Comparison of ENCODE assay signal across 1 cellular context in the genomic region with DNA sequence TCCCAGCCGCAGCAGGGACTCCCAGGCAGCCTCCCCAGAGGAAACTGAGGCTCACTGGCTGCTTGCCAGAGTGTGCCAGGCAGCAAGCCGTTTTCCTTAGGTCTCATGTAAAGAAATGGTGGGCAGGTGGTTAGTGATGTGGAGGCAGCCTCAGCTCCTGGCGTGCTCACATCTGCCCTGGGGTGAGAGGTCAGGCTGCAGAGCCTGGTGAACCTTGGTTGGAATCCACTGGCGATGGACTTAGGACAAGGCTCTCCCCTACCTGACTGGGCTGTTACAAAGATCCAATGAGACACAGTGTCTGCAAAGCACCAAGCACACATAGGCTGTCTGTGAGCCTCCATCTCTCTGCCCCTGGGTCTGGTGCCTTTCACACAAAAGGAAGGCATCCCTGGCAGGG.
A peak's percentile ranks its signal among the peaks of the same experiment; 100 is the strongest.
TF ChIP-seq lines count a peak whose summit lies in the region.

No MANE protein-coding gene starts in this region.

TF ChIP-seq in HepG2, 621 proteins besides CTCF, POLR2A, EP300 and RAD21:
- no peak for TF ChIP-seq ZSCAN31 (CRISPR knock-in tag; IDR thresholded peaks at IDR 0.05; ENCODE audit: low read depth)
- TF ChIP-seq ZNF891 (CRISPR knock-in tag; IDR thresholded peaks at IDR 0.05), result 0 out of 2 replicates have a peak, but pooled peaks have one; percentile 34
- peak; percentile 78 for TF ChIP-seq HNF4A (CRISPR knock-in tag; IDR thresholded peaks at IDR 0.05)
- no peak for TF ChIP-seq RAD51 (IDR thresholded peaks at IDR 0.05; ENCODE audit: borderline replicate concordance)
- TF ChIP-seq BORCS8-MEF2B (CRISPR knock-in tag; IDR thresholded peaks at IDR 0.05), result 0 out of 2 replicates have a peak, but pooled peaks have one; percentile 45
- peak; percentile 18 for TF ChIP-seq TEAD3 (CRISPR knock-in tag; optimal IDR thresholded peaks at IDR 0.05; ENCODE audit: borderline replicate concordance)
- no peak for TF ChIP-seq ZNF788 (CRISPR knock-in tag; IDR thresholded peaks at IDR 0.05; ENCODE audit: borderline replicate concordance)
- TF ChIP-seq PHF21A (CRISPR knock-in tag; IDR thresholded peaks at IDR 0.05), result no peak
- TF ChIP-seq, protein P1, sequence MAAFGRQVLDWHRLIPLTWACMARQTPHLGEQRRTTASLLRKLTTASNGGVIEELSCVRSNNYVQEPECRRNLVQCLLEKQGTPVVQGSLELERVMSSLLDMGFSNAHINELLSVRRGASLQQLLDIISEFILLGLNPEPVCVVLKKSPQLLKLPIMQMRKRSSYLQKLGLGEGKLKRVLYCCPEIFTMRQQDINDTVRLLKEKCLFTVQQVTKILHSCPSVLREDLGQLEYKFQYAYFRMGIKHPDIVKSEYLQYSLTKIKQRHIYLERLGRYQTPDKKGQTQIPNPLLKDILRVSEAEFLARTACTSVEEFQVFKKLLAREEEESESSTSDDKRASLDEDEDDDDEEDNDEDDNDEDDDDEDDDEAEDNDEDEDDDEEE (CRISPR knock-in tag; IDR thresholded peaks at IDR 0.05), result no peak
- TF ChIP-seq, protein P2, sequence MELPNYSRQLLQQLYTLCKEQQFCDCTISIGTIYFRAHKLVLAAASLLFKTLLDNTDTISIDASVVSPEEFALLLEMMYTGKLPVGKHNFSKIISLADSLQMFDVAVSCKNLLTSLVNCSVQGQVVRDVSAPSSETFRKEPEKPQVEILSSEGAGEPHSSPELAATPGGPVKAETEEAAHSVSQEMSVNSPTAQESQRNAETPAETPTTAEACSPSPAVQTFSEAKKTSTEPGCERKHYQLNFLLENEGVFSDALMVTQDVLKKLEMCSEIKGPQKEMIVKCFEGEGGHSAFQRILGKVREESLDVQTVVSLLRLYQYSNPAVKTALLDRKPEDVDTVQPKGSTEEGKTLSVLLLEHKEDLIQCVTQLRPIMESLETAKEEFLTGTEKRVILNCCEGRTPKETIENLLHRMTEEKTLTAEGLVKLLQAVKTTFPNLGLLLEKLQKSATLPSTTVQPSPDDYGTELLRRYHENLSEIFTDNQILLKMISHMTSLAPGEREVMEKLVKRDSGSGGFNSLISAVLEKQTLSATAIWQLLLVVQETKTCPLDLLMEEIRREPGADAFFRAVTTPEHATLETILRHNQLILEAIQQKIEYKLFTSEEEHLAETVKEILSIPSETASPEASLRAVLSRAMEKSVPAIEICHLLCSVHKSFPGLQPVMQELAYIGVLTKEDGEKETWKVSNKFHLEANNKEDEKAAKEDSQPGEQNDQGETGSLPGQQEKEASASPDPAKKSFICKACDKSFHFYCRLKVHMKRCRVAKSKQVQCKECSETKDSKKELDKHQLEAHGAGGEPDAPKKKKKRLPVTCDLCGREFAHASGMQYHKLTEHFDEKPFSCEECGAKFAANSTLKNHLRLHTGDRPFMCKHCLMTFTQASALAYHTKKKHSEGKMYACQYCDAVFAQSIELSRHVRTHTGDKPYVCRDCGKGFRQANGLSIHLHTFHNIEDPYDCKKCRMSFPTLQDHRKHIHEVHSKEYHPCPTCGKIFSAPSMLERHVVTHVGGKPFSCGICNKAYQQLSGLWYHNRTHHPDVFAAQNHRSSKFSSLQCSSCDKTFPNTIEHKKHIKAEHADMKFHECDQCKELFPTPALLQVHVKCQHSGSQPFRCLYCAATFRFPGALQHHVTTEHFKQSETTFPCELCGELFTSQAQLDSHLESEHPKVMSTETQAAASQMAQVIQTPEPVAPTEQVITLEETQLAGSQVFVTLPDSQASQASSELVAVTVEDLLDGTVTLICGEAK (IDR thresholded peaks at IDR 0.05), result no peak
- TF ChIP-seq, protein P2 (CRISPR knock-in tag; IDR thresholded peaks at IDR 0.05), result no peak
- no peak for TF ChIP-seq ERF (CRISPR knock-in tag; IDR thresholded peaks at IDR 0.05)
- no peak for TF ChIP-seq ZNF383 (CRISPR knock-in tag; IDR thresholded peaks at IDR 0.05; ENCODE audit: borderline replicate concordance)
- TF ChIP-seq ZNF501 (CRISPR knock-in tag; IDR thresholded peaks at IDR 0.05), result no peak
- no peak for TF ChIP-seq TOE1 (CRISPR knock-in tag; IDR thresholded peaks at IDR 0.05)
- TF ChIP-seq NCOR1 (IDR thresholded peaks at IDR 0.05; ENCODE audit: borderline replicate concordance, low read length), result 0 out of 2 replicates have a peak, but pooled peaks have one; percentile 30
- TF ChIP-seq NR2C2 (CRISPR knock-in tag; IDR thresholded peaks at IDR 0.05; ENCODE audit: borderline replicate concordance), result peak; percentile 68
- TF ChIP-seq NR2F2 (IDR thresholded peaks at IDR 0.05; ENCODE audit: borderline replicate concordance, low read depth), result peak; percentile 56; the same call in 1 of the 2 replicates
- no peak for TF ChIP-seq NR3C1 (CRISPR knock-in tag; IDR thresholded peaks at IDR 0.05)
- TF ChIP-seq AHR (CRISPR knock-in tag; IDR thresholded peaks at IDR 0.05), result no peak
- TF ChIP-seq NR2F6 (IDR thresholded peaks at IDR 0.05), result peak; percentile 55; the same call in 1 of the 2 replicates
- peak; percentile 57; the same call in 1 of the 2 replicates for TF ChIP-seq NR2F6 (CRISPR knock-in tag; IDR thresholded peaks at IDR 0.05)
- TF ChIP-seq NR2F1 (CRISPR knock-in tag; IDR thresholded peaks at IDR 0.05), result peak; percentile 38 to 48; a peak in 2 of 4 replicates
- TF ChIP-seq CC2D1A (CRISPR knock-in tag; IDR thresholded peaks at IDR 0.05), result no peak
- 0 out of 2 replicates have a peak, but pooled peaks have one; percentile 17 for TF ChIP-seq ZNF331 (CRISPR knock-in tag; IDR thresholded peaks at IDR 0.05)
- TF ChIP-seq MTF1 (CRISPR knock-in tag; IDR thresholded peaks at IDR 0.05), result no peak
- peak; percentile 55; the same call in 1 of the 2 replicates for TF ChIP-seq HNF4G (IDR thresholded peaks at IDR 0.05; ENCODE audit: borderline replicate concordance, low read depth, low read length)
- no peak for TF ChIP-seq HNF4G (CRISPR knock-in tag; IDR thresholded peaks at IDR 0.05; ENCODE audit: borderline replicate concordance, low read depth)
- no peak for TF ChIP-seq HOXA5 (CRISPR knock-in tag; IDR thresholded peaks at IDR 0.05)
- TF ChIP-seq, protein P3, sequence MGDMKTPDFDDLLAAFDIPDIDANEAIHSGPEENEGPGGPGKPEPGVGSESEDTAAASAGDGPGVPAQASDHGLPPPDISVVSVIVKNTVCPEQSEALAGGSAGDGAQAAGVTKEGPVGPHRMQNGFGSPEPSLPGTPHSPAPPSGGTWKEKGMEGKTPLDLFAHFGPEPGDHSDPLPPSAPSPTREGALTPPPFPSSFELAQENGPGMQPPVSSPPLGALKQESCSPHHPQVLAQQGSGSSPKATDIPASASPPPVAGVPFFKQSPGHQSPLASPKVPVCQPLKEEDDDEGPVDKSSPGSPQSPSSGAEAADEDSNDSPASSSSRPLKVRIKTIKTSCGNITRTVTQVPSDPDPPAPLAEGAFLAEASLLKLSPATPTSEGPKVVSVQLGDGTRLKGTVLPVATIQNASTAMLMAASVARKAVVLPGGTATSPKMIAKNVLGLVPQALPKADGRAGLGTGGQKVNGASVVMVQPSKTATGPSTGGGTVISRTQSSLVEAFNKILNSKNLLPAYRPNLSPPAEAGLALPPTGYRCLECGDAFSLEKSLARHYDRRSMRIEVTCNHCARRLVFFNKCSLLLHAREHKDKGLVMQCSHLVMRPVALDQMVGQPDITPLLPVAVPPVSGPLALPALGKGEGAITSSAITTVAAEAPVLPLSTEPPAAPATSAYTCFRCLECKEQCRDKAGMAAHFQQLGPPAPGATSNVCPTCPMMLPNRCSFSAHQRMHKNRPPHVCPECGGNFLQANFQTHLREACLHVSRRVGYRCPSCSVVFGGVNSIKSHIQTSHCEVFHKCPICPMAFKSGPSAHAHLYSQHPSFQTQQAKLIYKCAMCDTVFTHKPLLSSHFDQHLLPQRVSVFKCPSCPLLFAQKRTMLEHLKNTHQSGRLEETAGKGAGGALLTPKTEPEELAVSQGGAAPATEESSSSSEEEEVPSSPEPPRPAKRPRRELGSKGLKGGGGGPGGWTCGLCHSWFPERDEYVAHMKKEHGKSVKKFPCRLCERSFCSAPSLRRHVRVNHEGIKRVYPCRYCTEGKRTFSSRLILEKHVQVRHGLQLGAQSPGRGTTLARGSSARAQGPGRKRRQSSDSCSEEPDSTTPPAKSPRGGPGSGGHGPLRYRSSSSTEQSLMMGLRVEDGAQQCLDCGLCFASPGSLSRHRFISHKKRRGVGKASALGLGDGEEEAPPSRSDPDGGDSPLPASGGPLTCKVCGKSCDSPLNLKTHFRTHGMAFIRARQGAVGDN (CRISPR knock-in tag; IDR thresholded peaks at IDR 0.05), result peak; percentile 57
- TF ChIP-seq, protein P4, sequence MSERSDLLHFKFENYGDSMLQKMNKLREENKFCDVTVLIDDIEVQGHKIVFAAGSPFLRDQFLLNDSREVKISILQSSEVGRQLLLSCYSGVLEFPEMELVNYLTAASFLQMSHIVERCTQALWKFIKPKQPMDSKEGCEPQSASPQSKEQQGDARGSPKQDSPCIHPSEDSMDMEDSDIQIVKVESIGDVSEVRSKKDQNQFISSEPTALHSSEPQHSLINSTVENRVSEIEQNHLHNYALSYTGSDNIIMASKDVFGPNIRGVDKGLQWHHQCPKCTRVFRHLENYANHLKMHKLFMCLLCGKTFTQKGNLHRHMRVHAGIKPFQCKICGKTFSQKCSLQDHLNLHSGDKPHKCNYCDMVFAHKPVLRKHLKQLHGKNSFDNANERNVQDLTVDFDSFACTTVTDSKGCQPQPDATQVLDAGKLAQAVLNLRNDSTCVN (CRISPR knock-in tag; IDR thresholded peaks at IDR 0.05; ENCODE audit: borderline replicate concordance), result no peak
